In genomic region chr3:139309880-139310279, GRCh38 we compare ENCODE assay signal across 1 cellular context.
TF ChIP-seq lines count a peak whose summit lies in the region.

No MANE protein-coding gene starts in this region.

TF ChIP-seq in K562, 482 proteins besides CTCF, POLR2A, EP300 and RAD21 (continued from another document):
- no peak for TF ChIP-seq CBX8 (IDR thresholded peaks at IDR 0.05; ENCODE audit: borderline replicate concordance, extremely low read depth, low read depth, low read length, poor library complexity, severe bottlenecking)
